In the genomic region with DNA sequence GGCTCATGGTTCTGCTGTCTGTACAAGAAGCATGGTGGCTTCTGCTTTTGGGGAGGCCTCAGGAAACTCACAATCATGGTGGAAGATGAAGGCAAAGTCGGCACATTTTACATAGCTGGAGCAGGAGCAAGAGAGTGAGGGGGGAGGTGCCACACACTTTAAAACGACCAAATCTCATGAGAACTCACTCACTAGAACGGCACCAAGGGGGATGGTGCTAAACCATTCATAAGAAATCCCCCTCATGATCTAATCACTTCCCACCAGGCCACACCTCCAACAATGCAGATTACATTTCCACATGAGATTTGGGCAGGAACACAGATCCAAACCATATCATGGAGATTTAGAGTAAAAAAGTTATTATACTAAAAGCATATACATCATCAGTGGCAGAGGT, we compare ENCODE assay signal across 12 cellular contexts. TPM values are rescaled to one million over a fixed set of nuclear protein-coding genes. Genes with fewer than 3 reads are reported as not detected.
A peak's percentile ranks its signal among the peaks of the same experiment; 100 is the strongest.
DNase-seq lines count a peak whose midpoint lies in the region; ATAC-seq and TF ChIP-seq lines count a peak whose summit lies in the region.
"Had no signal": no experiment of that assay in that cellular context is flagged by ENCODE, and none has a peak within 500 bp of the region (broad histone marks: within the 10 kb centered on the region; RNA-seq: fewer than 3 reads in every experiment).

No MANE protein-coding gene starts in this region.

- POLR2A ChIA-PET in activated CD4-positive, alpha-beta T cell treated with anti-CD3 and anti-CD28 coated beads for 36 hours (lab: Charles Lee), result interaction anchor here (0.6 to 2.5 kb wide), 2 partner anchors 13 to 205 kb away, joined by 3 to 14 read pairs; a partner anchor contains a TSS

- H3K4me3 ChIP-seq in osteoblast (ENCODE audit: insufficient read depth, low read length), result no peak overlapping the region
- H3K4me3 ChIP-seq: pancreas had no signal

- peaks cover 21% of the 10 kb centered on the region for H3K27me3 Mint-ChIP-seq in activated CD4-positive, alpha-beta T cell treated with anti-CD3 and anti-CD28 coated beads for 36 hours

- CTCF ChIA-PET in activated CD4-positive, alpha-beta T cell treated with anti-CD3 and anti-CD28 coated beads for 36 hours (lab: Charles Lee), result interaction anchor here (0.6 to 4.4 kb wide), 3 partner anchors 13 to 400 kb away, joined by 3 to 22 read pairs (median 3); a partner anchor contains a TSS

- no peak for TF ChIP-seq CTCF in osteoblast (IDR thresholded peaks at IDR 0.05; ENCODE audit: extremely low read depth, low read depth, low read length)

- H3K27me3 ChIP-seq in osteoblast (ENCODE audit: insufficient read depth, low read length), result peaks cover 16% of the 10 kb centered on the region
- H3K27me3 ChIP-seq: pancreas had no signal

- H3K4me2 ChIP-seq in osteoblast (ENCODE audit: insufficient read depth, low read length), result no peak overlapping the region
- H3K4me2 ChIP-seq: SK-N-SH had no signal

- H3K27ac ChIP-seq in osteoblast (ENCODE audit: low read depth, low read length), result no peak overlapping the region
- H3K27ac ChIP-seq: pancreas had no signal

- H3K36me3 ChIP-seq in osteoblast (ENCODE audit: insufficient read depth, low read length), result no peaks in the 10 kb centered on the region
- H3K36me3 ChIP-seq: pancreas had no signal

- intact Hi-C loops in activated CD4-positive, alpha-beta T cell treated with anti-CD3 and anti-CD28 coated beads for 36 hours (cut with DNase I, micrococcal nuclease), result loop anchor here (1.0 kb wide), 1 partner anchor 14 kb away; a partner anchor contains a TSS

- peaks cover 4% of the 10 kb centered on the region for H3K4me1 ChIP-seq in osteoblast (ENCODE audit: insufficient read depth, low read length)
- H3K4me1 ChIP-seq: pancreas had no signal

- peak; percentile 19 for DNase-seq in activated CD4-positive, alpha-beta T cell treated with anti-CD3 and anti-CD28 coated beads for 36 hours
- no peak for DNase-seq in activated CD4-positive, alpha-beta T cell treated with anti-CD3 and anti-CD28 coated beads, Interleukin-2, amount 50 U/mL, for 4 hours
- peak; percentile 47 for DNase-seq in KBM-7
- DNase-seq in osteoblast (ENCODE audit: insufficient read length, low spot score, missing footprints), result no peak
- DNase-seq in NOMO-1 (lab: John Stamatoyannopoulos, UW; ENCODE audit: unreplicated experiment in 2 of 2), result no peak
- DNase-seq in HUDEP-2 (lab: John Stamatoyannopoulos, UW; ENCODE audit: unreplicated experiment in 76 of 76), result no peak
- no peak for DNase-seq in DMS79 treated with DMSO at 0.1 percent for 48 hours (lab: John Stamatoyannopoulos, UW)
- DNase-seq: pancreas, SK-N-SH had no signal

- H2AFZ ChIP-seq in osteoblast (ENCODE audit: low read length), result peak overlapping the region; percentile 82

- H3K79me2 ChIP-seq in osteoblast (ENCODE audit: insufficient read depth, low read length), result no peaks in the 10 kb centered on the region

- no peaks in the 10 kb centered on the region for H3K36me3 Mint-ChIP-seq in activated CD4-positive, alpha-beta T cell treated with anti-CD3 and anti-CD28 coated beads for 36 hours (ENCODE audit: low read depth)
- H3K36me3 Mint-ChIP-seq: activated naive CD4-positive, alpha-beta T cell treated with anti-CD3 and anti-CD28 coated beads, Interleukin-2, amount 50 U/mL, for 72 hours had no signal

- H3K4me3 Mint-ChIP-seq in activated CD4-positive, alpha-beta T cell treated with anti-CD3 and anti-CD28 coated beads for 36 hours, result no peak overlapping the region

- no peaks in the 10 kb centered on the region for H3K9me3 Mint-ChIP-seq in activated CD4-positive, alpha-beta T cell treated with anti-CD3 and anti-CD28 coated beads for 36 hours (ENCODE audit: low read depth)

- H3K27ac Mint-ChIP-seq in activated CD4-positive, alpha-beta T cell treated with anti-CD3 and anti-CD28 coated beads for 36 hours, result peak overlapping the region; percentile 40

- in situ Hi-C loops in KBM-7 (cut with MboI; ENCODE audit: low pct_unique_long_range_greater_than_20kb, low sequenced_read_pairs), result no loop called here

- peaks cover 17% of the 10 kb centered on the region for H3K4me1 Mint-ChIP-seq in activated CD4-positive, alpha-beta T cell treated with anti-CD3 and anti-CD28 coated beads for 36 hours

- ATAC-seq in activated CD4-positive, alpha-beta T cell treated with anti-CD3 and anti-CD28 coated beads for 36 hours, result peak; percentile 54
- peak; percentile 26 for ATAC-seq in HG02571 (IDR thresholded peaks at IDR 0.05; ENCODE audit: unreplicated experiment)
- ATAC-seq: pancreas had no signal

- H4K20me1 ChIP-seq in osteoblast (ENCODE audit: insufficient read depth, low read length), result no peaks in the 10 kb centered on the region

- no peaks in the 10 kb centered on the region for H3K9me3 ChIP-seq in osteoblast (ENCODE audit: low read depth, low read length)
- H3K9me3 ChIP-seq: pancreas, SK-N-SH had no signal

RNA-seq across cellular contexts. Expression of a gene that starts 13.6 kb away (rescaled TPM):
- 10 to 100 TPM; 15.9 to 17.6 TPM for total RNA-seq in activated CD4-positive, alpha-beta T cell treated with anti-CD3 and anti-CD28 coated beads for 36 hours
- total RNA-seq in osteoblast, result 21.5 and 27.5 TPM in 2 replicates

RNA-seq across cellular contexts. Expression of a gene that starts 34.7 kb away (rescaled TPM):
- not detected for total RNA-seq in activated CD4-positive, alpha-beta T cell treated with anti-CD3 and anti-CD28 coated beads for 36 hours
- under 0.01 TPM in 1 of 2 replicates, not detected in the other for total RNA-seq in osteoblast
- total RNA-seq: activated naive CD4-positive, alpha-beta T cell treated with anti-CD3 and anti-CD28 coated beads, Interleukin-2, amount 50 U/mL, for 72 hours; epithelial cell of proximal tubule had no signal

Comparison
In these comparisons a context has a peak if more than half of its experiments do, and no peak if none do; other contexts are left out.
1. DNase-seq: peak in activated CD4-positive, alpha-beta T cell treated with anti-CD3 and anti-CD28 coated beads for 36 hours (single experiment) and KBM-7 (single experiment); none in activated CD4-positive, alpha-beta T cell treated with anti-CD3 and anti-CD28 coated beads, Interleukin-2, amount 50 U/mL, for 4 hours (0 of 2), osteoblast (single experiment), NOMO-1 (0 of 2), HUDEP-2 (0 of 76) and DMS79 treated with DMSO at 0.1 percent for 48 hours (single experiment).